ENCODE assay signal across 28 cellular contexts in genomic region chr6:144805049-144805448, GRCh38.
"Had no signal": no experiment of that assay in that cellular context is flagged by ENCODE, and none has a peak within 500 bp of the region (broad histone marks: within the 10 kb centered on the region; RNA-seq: fewer than 3 reads in every experiment).

No MANE protein-coding gene starts in this region.

- H3K4me1 Mint-ChIP-seq: neural progenitor cell; stimulated activated memory B cell treated with anti-CD40 and anti-IgM and Interleukin-4, amounts not matched to agents 10 μg/mL and 1 μg/mL and 100 μg/mL, for 72 hours had no signal

- H3K4me3 Mint-ChIP-seq: activated naive CD4-positive, alpha-beta T cell treated with anti-CD3 and anti-CD28 coated beads for 36 hours; dendritic cell treated with granulocyte-macrophage colony-stimulating factor and Interleukin-4, amounts not matched to agents 40 ng/mL and 50 ng/mL, for 4 days; neural progenitor cell; stimulated activated memory B cell treated with anti-CD40 and anti-IgM and Interleukin-4, amounts not matched to agents 10 μg/mL and 1 μg/mL and 100 μg/mL, for 72 hours; T-cell had no signal

- H2AFZ ChIP-seq: hepatocyte, neural progenitor cell had no signal

- H3K36me3 ChIP-seq: neural progenitor cell had no signal

- H3K4me2 ChIP-seq: hepatocyte, neural progenitor cell had no signal

- ATAC-seq: body of pancreas; foreskin keratinocyte; left ventricle myocardium superior; sciatic nerve; stimulated activated memory B cell treated with anti-CD40 and anti-IgM and Interleukin-4, amounts not matched to agents 10 μg/mL and 1 μg/mL and 100 μg/mL, for 72 hours; T-cell had no signal

- H3K9me3 Mint-ChIP-seq: activated naive CD4-positive, alpha-beta T cell treated with anti-CD3 and anti-CD28 coated beads for 36 hours; dendritic cell treated with granulocyte-macrophage colony-stimulating factor and Interleukin-4, amounts not matched to agents 40 ng/mL and 50 ng/mL, for 4 days; neural progenitor cell; stimulated activated memory B cell treated with anti-CD40 and anti-IgM and Interleukin-4, amounts not matched to agents 10 μg/mL and 1 μg/mL and 100 μg/mL, for 72 hours; T-cell had no signal

- H3K27ac ChIP-seq: body of pancreas, foreskin keratinocyte, hepatocyte, neural progenitor cell, stomach, suprapubic skin, tibial nerve, VCaP had no signal

- DNase-seq: activated CD4-positive, alpha-beta T cell treated with anti-CD3 and anti-CD28 coated beads for 1 hour; activated CD4-positive, alpha-beta T cell treated with anti-CD3 and anti-CD28 coated beads, Interleukin-2, amount 50 U/mL, for 4 hours; activated CD8-positive, alpha-beta memory T cell treated with anti-CD3 and anti-CD28 coated beads for 24 hours; activated CD8-positive, alpha-beta memory T cell treated with anti-CD3 and anti-CD28 coated beads, Interleukin-2, amount 50 U/mL, for 4 hours; activated effector memory CD4-positive, alpha-beta T cell treated with Interleukin-2 at 50 U/mL for 16 hours; activated naive CD4-positive, alpha-beta T cell treated with anti-CD3 and anti-CD28 coated beads for 36 hours; activated T-cell treated with anti-CD3 and anti-CD28 coated beads, Interleukin-2, amount 50 U/mL, for 48 hours; anterior cingulate cortex; body of pancreas; effector CD4-positive, alpha-beta T cell; foreskin keratinocyte; glutamatergic neuron; kidney glomerular epithelial cell; left ventricle myocardium superior; mammary epithelial cell; small intestine; stimulated activated CD4-positive, alpha-beta T cell treated with anti-CD3 and anti-CD28 coated beads, Interleukin-2, amount 100 ng/mL, for 24 hours; stomach; T-cell; T-helper 9 cell had no signal

- H3K27me3 ChIP-seq: body of pancreas, foreskin keratinocyte, hepatocyte, neural progenitor cell, stomach, suprapubic skin, tibial nerve had no signal

- H3K4me1 ChIP-seq: body of pancreas, foreskin keratinocyte, neural progenitor cell, suprapubic skin, tibial nerve had no signal

- H3K79me2 ChIP-seq: hepatocyte had no signal

- H3K27me3 Mint-ChIP-seq: dendritic cell treated with granulocyte-macrophage colony-stimulating factor and Interleukin-4, amounts not matched to agents 40 ng/mL and 50 ng/mL, for 4 days; stimulated activated memory B cell treated with anti-CD40 and anti-IgM and Interleukin-4, amounts not matched to agents 10 μg/mL and 1 μg/mL and 100 μg/mL, for 72 hours; T-cell had no signal

- H3K9me3 ChIP-seq: body of pancreas, stomach, suprapubic skin, tibial nerve had no signal

- H3K27ac Mint-ChIP-seq: activated naive CD4-positive, alpha-beta T cell treated with anti-CD3 and anti-CD28 coated beads for 36 hours; dendritic cell treated with granulocyte-macrophage colony-stimulating factor and Interleukin-4, amounts not matched to agents 40 ng/mL and 50 ng/mL, for 4 days; neural progenitor cell; stimulated activated memory B cell treated with anti-CD40 and anti-IgM and Interleukin-4, amounts not matched to agents 10 μg/mL and 1 μg/mL and 100 μg/mL, for 72 hours; T-cell had no signal

- H3K4me3 ChIP-seq: body of pancreas, hepatocyte, neural progenitor cell, stomach, suprapubic skin, tibial nerve had no signal
